ENCODE assay signal across 10 cellular contexts in genomic region chr5:150497989-150498317, GRCh38. TPM values are rescaled to one million over a fixed set of nuclear protein-coding genes. Genes with fewer than 3 reads are reported as not detected.
DNase-seq lines count a peak whose midpoint lies in the region; ATAC-seq and TF ChIP-seq lines count a peak whose summit lies in the region.
"Had no signal": no experiment of that assay in that cellular context is flagged by ENCODE, and none has a peak within 500 bp of the region (broad histone marks: within the 10 kb centered on the region; RNA-seq: fewer than 3 reads in every experiment).

No MANE protein-coding gene starts in this region.

- H3K27ac ChIP-seq in dorsolateral prefrontal cortex (peak overlapping the region; percentile 86 to 100 (median 99)), thyroid gland (peak overlapping the region; percentile 67 to 98 (median 96))

- 69 to 85% methylated on average over 5 of the region's 5 CpGs for WGBS in thyroid gland, 2 donors

- intact Hi-C loops in dorsolateral prefrontal cortex (cut with DNase I) (loop anchor here in 1 of 2 donors (10.0 kb wide), 1 partner anchor 587 kb away; the partner anchor contains the start of gene TNIP1), thyroid gland (cut with DNase I) (no loop called here)

- H3K9ac ChIP-seq in NT2/D1 (ENCODE audit: insufficient read length, low read depth) (peak overlapping the region; percentile 50), mucosa of stomach (ENCODE audit: low read length) (peak overlapping the region; percentile 8)

- TF ChIP-seq CTCF in dorsolateral prefrontal cortex (IDR thresholded peaks at IDR 0.05 in 54 of 56, conservative IDR thresholded peaks at IDR 0.05 in 2 of 56; ENCODE audit: low read depth in 1 of 56, partially characterized antibody in 56 of 56) = no peak
- TF ChIP-seq CTCF in thyroid gland (IDR thresholded peaks at IDR 0.05) = no peak

- H3K9me3 ChIP-seq in NT2/D1 (ENCODE audit: insufficient read depth, low read length) (no peaks in the 10 kb centered on the region), mucosa of stomach (ENCODE audit: control insufficient read depth, low read length) (no peaks in the 10 kb centered on the region), thyroid gland (no peaks in the 10 kb centered on the region)

- H3K4me1 ChIP-seq in NT2/D1 (ENCODE audit: insufficient read depth, insufficient read length) = peaks cover 31% of the 10 kb centered on the region
- H3K4me1 ChIP-seq in mucosa of stomach (ENCODE audit: control insufficient read depth, insufficient read depth, low read length) = peaks cover 51% of the 10 kb centered on the region
- H3K4me1 ChIP-seq in thyroid gland = peaks cover 70% of the 10 kb centered on the region in 2 donors

- H3K27me3 ChIP-seq in NT2/D1 (ENCODE audit: insufficient read depth, insufficient read length) (no peaks in the 10 kb centered on the region), dorsolateral prefrontal cortex (no peaks in the 10 kb centered on the region), mucosa of stomach (ENCODE audit: control insufficient read depth, insufficient read depth, low read length) (no peaks in the 10 kb centered on the region), thyroid gland (no peaks in the 10 kb centered on the region)

- no peak for ATAC-seq in GM21390 (IDR thresholded peaks at IDR 0.05; ENCODE audit: unreplicated experiment)
- ATAC-seq: stimulated activated memory B cell treated with anti-CD40 and anti-IgM and Interleukin-4, amounts not matched to agents 10 μg/mL and 1 μg/mL and 100 μg/mL, for 72 hours had no signal

- DNase-seq in NT2/D1 (ENCODE audit: low read depth, low spot score) (no peak), dorsolateral prefrontal cortex (no peak), thyroid gland (no peak), NOMO-1 treated with DMSO at 0.1 percent for 48 hours (lab: John Stamatoyannopoulos, UW; ENCODE audit: unreplicated experiment) (no peak), HPDE6-E6E7 (ENCODE audit: extremely low spot score) (no peak), NCI-H2107 (lab: John Stamatoyannopoulos, UW) (no peak)
- DNase-seq: cerebellar nuclear complex had no signal

- H3K4me3 ChIP-seq in NT2/D1 (ENCODE audit: insufficient read length, low read depth) = no peak overlapping the region
- H3K4me3 ChIP-seq in dorsolateral prefrontal cortex = peak overlapping the region in 57 of 59 donors; percentile 5 to 61 (median 40)
- no peak overlapping the region for H3K4me3 ChIP-seq in mucosa of stomach (ENCODE audit: low read length)
- H3K4me3 ChIP-seq in thyroid gland (replicated peaks in 1 of 3) = no peak overlapping the region

- H3K36me3 ChIP-seq in NT2/D1 (ENCODE audit: insufficient read depth, insufficient read length, low read length) (peaks cover 50% of the 10 kb centered on the region), mucosa of stomach (ENCODE audit: control insufficient read depth, insufficient read depth, low read length) (no peaks in the 10 kb centered on the region), thyroid gland (no peaks in the 10 kb centered on the region)

- no peak for TF ChIP-seq POLR2A in thyroid gland (IDR thresholded peaks at IDR 0.05)

RNA-seq across cellular contexts. Expression of gene NDST1, which starts 10.0 kb away (rescaled TPM):
- total RNA-seq in dorsolateral prefrontal cortex = 100 to 1,000 TPM in 43 of 120 experiments, 10 to 100 TPM in 77; 64.3 to 163 (median 92.5) TPM
- 100 to 1,000 TPM in 2 of 4 donors, 10 to 100 TPM in 2; 84.9 to 171 (median 113) TPM for total RNA-seq in thyroid gland

RNA-seq across cellular contexts. Expression of gene RPS14, which starts 48.4 kb away (rescaled TPM):
- total RNA-seq in dorsolateral prefrontal cortex = 100 to 1,000 TPM; 441 to 866 (median 635) TPM
- total RNA-seq in thyroid gland = 1,000 to 10,000 TPM; 2,017 to 5,540 (median 2,786) TPM

Comparison
In these comparisons a context has a peak if more than half of its experiments do, and no peak if none do; other contexts are left out.
1. H3K4me3 ChIP-seq: peak in dorsolateral prefrontal cortex (57 of 59); none in NT2/D1 (single experiment), mucosa of stomach (single experiment) and thyroid gland (0 of 3).